Comparison of ENCODE assay signal across 11 cellular contexts in the genomic region with DNA sequence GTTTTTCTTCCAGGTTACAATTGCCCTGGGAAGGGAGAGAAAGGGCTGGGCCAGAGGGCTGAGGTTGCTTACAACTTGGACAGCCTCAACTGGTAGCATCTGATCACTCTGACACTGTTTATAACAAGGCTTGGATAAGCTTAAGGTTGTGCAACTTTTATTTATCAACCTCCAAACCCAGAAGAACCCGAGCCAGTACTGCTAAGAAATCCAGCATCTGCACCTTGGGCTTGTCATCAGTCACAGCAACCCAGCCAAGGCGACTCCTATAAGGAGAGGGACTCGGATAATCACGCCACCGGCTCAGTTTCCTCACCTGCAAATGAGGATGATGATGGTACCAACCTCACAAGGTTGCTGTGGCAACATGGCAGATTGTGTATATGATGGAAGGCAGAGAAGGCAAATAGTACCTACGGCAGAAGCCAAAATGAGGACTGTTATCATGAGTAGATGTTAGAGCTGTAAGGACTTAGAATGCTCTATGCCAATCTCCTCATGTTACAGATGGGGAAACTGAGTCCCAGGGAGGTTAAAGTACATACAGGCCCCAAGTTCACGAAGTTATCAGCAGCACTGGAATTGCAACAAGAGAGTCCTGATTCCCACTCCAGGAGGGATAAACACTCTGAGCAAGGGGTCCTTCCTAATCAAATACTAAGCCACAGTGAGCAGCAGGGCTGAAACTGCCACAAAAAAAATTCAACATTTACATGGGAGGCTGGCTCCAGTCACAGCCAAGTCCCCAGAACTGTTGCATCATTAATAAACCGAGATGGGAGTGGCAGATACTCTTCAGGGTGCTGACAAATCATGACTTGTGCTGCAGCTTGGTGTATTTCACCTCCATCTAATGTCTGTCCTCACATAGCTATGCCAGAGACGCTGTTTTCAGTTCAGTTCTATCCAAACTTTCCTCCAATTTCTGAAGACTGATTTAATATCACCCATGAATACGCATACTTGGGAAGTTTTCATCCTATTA. TPM values are rescaled to one million over a fixed set of nuclear protein-coding genes. Genes with fewer than 3 reads are reported as not detected.
DNase-seq lines count a peak whose midpoint lies in the region; ATAC-seq, FAIRE-seq and TF ChIP-seq lines count a peak whose summit lies in the region.
"Had no signal": no experiment of that assay in that cellular context is flagged by ENCODE, and none has a peak within 500 bp of the region (broad histone marks: within the 10 kb centered on the region; RNA-seq: fewer than 3 reads in every experiment).

No MANE protein-coding gene starts in this region.

- no peaks in the 10 kb centered on the region for H3K9me3 Mint-ChIP-seq in activated naive CD4-positive, alpha-beta T cell treated with anti-CD3 and anti-CD28 coated beads, Interleukin-2, amount 50 U/mL, for 72 hours

- intact Hi-C loops in K562 (cut with micrococcal nuclease): no loop called here

- no peak overlapping the region for H2AFZ ChIP-seq in K562 (ENCODE audit: low read depth, low read length)

- in situ Hi-C loops in K562 (cut with MboI): no loop called here

- ATAC-seq in K562: no peak
- no peak for ATAC-seq in activated CD4-positive, CD25-positive, alpha-beta regulatory T cell treated with anti-CD3 and anti-CD28 coated beads, Interleukin-2, amount 50 U/mL, for 24 hours
- ATAC-seq in activated naive CD4-positive, alpha-beta T cell treated with anti-CD3 and anti-CD28 coated beads, Interleukin-2, amount 50 U/mL, for 72 hours: no peak
- ATAC-seq in GM18861 (IDR thresholded peaks at IDR 0.05; ENCODE audit: unreplicated experiment): no peak
- ATAC-seq: activated CD8-positive, alpha-beta memory T cell treated with anti-CD3 and anti-CD28 coated beads, Interleukin-2, amount 10 ng/mL, durations not matched to agents 7 days and 5 days had no signal

- WGBS in K562 (ENCODE audit: insufficient coverage, low coverage, missing lambda C conversion rate): 1% methylated on average over 10 of the region's 10 CpGs

- no peaks in the 10 kb centered on the region for H3K9me1 ChIP-seq in K562 (ENCODE audit: control insufficient read depth, insufficient read depth, low read length)

- no peaks in the 10 kb centered on the region for H3K36me3 Mint-ChIP-seq in activated naive CD4-positive, alpha-beta T cell treated with anti-CD3 and anti-CD28 coated beads, Interleukin-2, amount 50 U/mL, for 72 hours
- H3K36me3 Mint-ChIP-seq: activated CD8-positive, alpha-beta memory T cell treated with anti-CD3 and anti-CD28 coated beads, Interleukin-2, amount 10 ng/mL, durations not matched to agents 7 days and 5 days had no signal

- no peak for FAIRE-seq in K562 (lab: Jason Lieb, UNC)

- no peak for TF ChIP-seq POLR2A in K562 (conservative IDR thresholded peaks at IDR 0.05)

- POLR2A ChIA-PET in K562 (lab: Yijun Ruan, JAX): no interaction called here

- H3K36me3 ChIP-seq in K562 (ENCODE audit: control insufficient read depth, insufficient read depth, low read length): no peaks in the 10 kb centered on the region

- H3K27me3 ChIP-seq in K562 (ENCODE audit: control insufficient read depth in 2 of 2, insufficient read depth in 2 of 2, low read length in 2 of 2) (peaks cover 7 to 9% of the 10 kb centered on the region in 2 experiments; a peak in 4 of 5 replicates), layer of hippocampus (ENCODE audit: control insufficient read depth, insufficient read depth, low read length) (no peaks in the 10 kb centered on the region)

- no peak overlapping the region for H3K4me3 ChIP-seq in K562

- no peak for TF ChIP-seq EP300 in K562 (IDR thresholded peaks at IDR 0.05; ENCODE audit: low read length)

- no peaks in the 10 kb centered on the region for H3K9me3 ChIP-seq in K562 (replicated peaks; ENCODE audit: control insufficient read depth, insufficient read depth, low read depth, low read length)

- H4K20me1 ChIP-seq in K562 (replicated peaks; ENCODE audit: control insufficient read depth, insufficient read depth, low read length): no peaks in the 10 kb centered on the region; the same call in 1 of the 2 replicates

- no peak overlapping the region for H3K4me2 ChIP-seq in K562 (ENCODE audit: insufficient read depth, low read length)

- no peaks in the 10 kb centered on the region for H3K79me2 ChIP-seq in K562 (ENCODE audit: control insufficient read depth, insufficient read depth, low read length)

- no peak for TF ChIP-seq RAD21 in K562 (CRISPR knock-in tag; conservative IDR thresholded peaks at IDR 0.05 in 1 of 2, IDR thresholded peaks at IDR 0.05 in 1 of 2)

- H3K27ac Mint-ChIP-seq in activated naive CD4-positive, alpha-beta T cell treated with anti-CD3 and anti-CD28 coated beads, Interleukin-2, amount 50 U/mL, for 72 hours: no peak overlapping the region
- H3K27ac Mint-ChIP-seq: activated CD8-positive, alpha-beta memory T cell treated with anti-CD3 and anti-CD28 coated beads, Interleukin-2, amount 10 ng/mL, durations not matched to agents 7 days and 5 days had no signal

- H3K27ac ChIP-seq in K562 (ENCODE audit: extremely low read depth, low read depth, low read length) (no peak overlapping the region), layer of hippocampus (ENCODE audit: low read depth, low read length) (peak overlapping the region; percentile 39), substantia nigra (ENCODE audit: low read depth, low read length, poor library complexity, severe bottlenecking) (peak overlapping the region; percentile 64)

- CTCF ChIA-PET in K562 (lab: Yijun Ruan, JAX; ENCODE audit: low intra/inter-chr PET ratio): no interaction called here

- no peak overlapping the region for H3K9ac ChIP-seq in K562 (ENCODE audit: insufficient read depth in 1 of 2, low read depth in 2 of 2, low read length in 2 of 2)

- peak; percentile 17 for DNase-seq in MV-4-11 (lab: John Stamatoyannopoulos, UW)
- no peak for DNase-seq in K562 (ENCODE audit: extremely low read depth in 1 of 4, low spot score in 3 of 4)
- DNase-seq in substantia nigra (lab: John Stamatoyannopoulos, UW): peak in 3 of 49 donors; percentile 11 to 22 (median 14)
- DNase-seq in activated naive CD4-positive, alpha-beta T cell treated with anti-CD3 and anti-CD28 coated beads, Interleukin-2, amount 50 U/mL, for 72 hours (ENCODE audit: low spot score in 2 of 2): no peak
- no peak for DNase-seq in NCI-H2081 treated with DMSO at 0.1 percent for 48 hours (lab: John Stamatoyannopoulos, UW)
- DNase-seq: activated CD8-positive, alpha-beta memory T cell treated with anti-CD3 and anti-CD28 coated beads, Interleukin-2, amount 10 ng/mL, durations not matched to agents 7 days and 5 days; GOT3; SW 1271 had no signal

- no peaks in the 10 kb centered on the region for H3K4me1 ChIP-seq in K562 (replicated peaks in 1 of 2; ENCODE audit: control insufficient read depth in 2 of 2, insufficient read depth in 2 of 2, low read length in 2 of 2)

- no peak for TF ChIP-seq CTCF in K562 (IDR thresholded peaks at IDR 0.05 in 2 of 3, conservative IDR thresholded peaks at IDR 0.05 in 1 of 3; ENCODE audit: insufficient read depth in 2 of 3, low read depth in 1 of 3, low read length in 3 of 3)

- no TSS peak for BruUV-seq in K562 (replicated peaks; lab: Mats Ljungman, UMichigan)

TF ChIP-seq in K562, 482 proteins besides CTCF, POLR2A, EP300 and RAD21 (continues in another document):
- TF ChIP-seq ZNF384 (IDR thresholded peaks at IDR 0.05; ENCODE audit: low read depth, low read length) (no peak), ZNF444 (CRISPR knock-in tag; IDR thresholded peaks at IDR 0.05) (no peak), CBX8 (IDR thresholded peaks at IDR 0.05; ENCODE audit: borderline replicate concordance, extremely low read depth, low read depth, low read length, poor library complexity, severe bottlenecking) (no peak), ZNF263 (CRISPR knock-in tag; IDR thresholded peaks at IDR 0.05; ENCODE audit: borderline replicate concordance) (no peak)

RNA-seq across cellular contexts. Expression of a gene that starts 24.4 kb away (rescaled TPM):
- not detected in 2 replicates for total RNA-seq in K562 (2011; cell fraction: chromatin; rRNA removed; ENCODE audit: low replicate concordance)
- not detected in 2 replicates for total RNA-seq in K562 (2011; cell fraction: nucleolus; rRNA removed)
- total RNA-seq in K562 (2011; cell fraction: nucleoplasm; rRNA removed): not detected in 2 replicates
- not detected in 2 replicates for total RNA-seq in K562 (2014; rRNA removed)
- not detected in 2 replicates for total RNA-seq in K562 (2014; rRNA removed; fragmentation: Illumina TruSeq; extraction: Trizol)
- not detected in 2 replicates for total RNA-seq in K562 (2015; rRNA removed; fragmentation: Illumina TruSeq; extraction: Trizol)
- 0.02 TPM in 2 replicates for total RNA-seq in K562 (2021)
- polyA plus RNA-seq in K562 (2011; rRNA removed): not detected in 2 replicates
- 0.22 TPM in 1 of 2 replicates, not detected in the other for polyA plus RNA-seq in K562 (2011; cell fraction: cytosol; rRNA removed)
- not detected in 2 replicates for polyA plus RNA-seq in K562 (2011; cell fraction: nucleus; rRNA removed)
- polyA plus RNA-seq in K562 (2012): not detected in 2 replicates
- not detected in 2 replicates for polyA plus RNA-seq in K562 (2014; fragmentation: Illumina TruSeq; extraction: Trizol)
- polyA plus RNA-seq in K562 (2014; fragmentation: Nextera tagmentation; extraction: Ambion mirVana): not detected
- polyA plus RNA-seq in K562 (2014; rRNA removed): not detected in 2 replicates
- polyA minus RNA-seq in K562 (2011; rRNA and poly(A)+ RNA removed): not detected in 2 replicates
- polyA minus RNA-seq in K562 (2011; cell fraction: cytosol; rRNA and poly(A)+ RNA removed): not detected in 2 replicates
- not detected in 2 replicates for polyA minus RNA-seq in K562 (2011; cell fraction: nucleus; rRNA and poly(A)+ RNA removed)
- not detected for total RNA-seq in activated naive CD4-positive, alpha-beta T cell treated with anti-CD3 and anti-CD28 coated beads, Interleukin-2, amount 50 U/mL, for 72 hours
- total RNA-seq: activated CD8-positive, alpha-beta memory T cell treated with anti-CD3 and anti-CD28 coated beads, Interleukin-2, amount 10 ng/mL, durations not matched to agents 7 days and 5 days had no signal
